17 cellular contexts compared by ENCODE assay signal in genomic region chr20:18847226-18847625, GRCh38. TPM values are rescaled to one million over a fixed set of nuclear protein-coding genes. Genes with fewer than 3 reads are reported as not detected.
DNase-seq lines count a peak whose midpoint lies in the region; ATAC-seq and TF ChIP-seq lines count a peak whose summit lies in the region.
"Had no signal": no experiment of that assay in that cellular context is flagged by ENCODE, and none has a peak within 500 bp of the region (broad histone marks: within the 10 kb centered on the region; RNA-seq: fewer than 3 reads in every experiment).

No MANE protein-coding gene starts in this region.

- peaks cover 10% of the 10 kb centered on the region for H3K27me3 Mint-ChIP-seq in nephron (ENCODE audit: low read depth)

- H3K9me3 Mint-ChIP-seq in nephron: no peaks in the 10 kb centered on the region
- H3K9me3 Mint-ChIP-seq: CD8-positive, alpha-beta T cell; GM23338; HFFc6 had no signal

- H3K4me3 Mint-ChIP-seq in nephron: no peak overlapping the region
- H3K4me3 Mint-ChIP-seq: B cell; CD8-positive, alpha-beta T cell; GM23338; HFFc6 had no signal

- no peak for ATAC-seq in GM18867 (IDR thresholded peaks at IDR 0.05; ENCODE audit: unreplicated experiment)
- ATAC-seq: CD8-positive, alpha-beta T cell; GM23338; HCT116 had no signal

- DNase-seq in RPMI7951 (ENCODE audit: low read depth): peak; percentile 37
- peak; percentile 83 for DNase-seq in amniotic epithelial cell (ENCODE audit: low read depth)
- DNase-seq in dedifferentiated amniotic fluid mesenchymal stem cell (ENCODE audit: extremely low spot score): no peak
- no peak for DNase-seq in DMS153 treated with DMSO at 0.1 percent for 48 hours (lab: John Stamatoyannopoulos, UW; ENCODE audit: unreplicated experiment)
- DNase-seq in MV-4-11 (lab: John Stamatoyannopoulos, UW): no peak
- DNase-seq: Calu3; CD8-positive, alpha-beta T cell; DMS53; H7; HFFc6; IMR-90 had no signal

- H3K27ac Mint-ChIP-seq in nephron: peak overlapping the region in 2 of 3 experiments; percentile 67 to 77
- H3K27ac Mint-ChIP-seq: B cell; CD8-positive, alpha-beta T cell; GM23338; HFFc6 had no signal

- TF ChIP-seq CTCF in nephron (IDR thresholded peaks at IDR 0.05; ENCODE audit: unreplicated experiment in 3 of 3): no peak

- peaks cover 10% of the 10 kb centered on the region for H3K4me1 Mint-ChIP-seq in nephron
- H3K4me1 Mint-ChIP-seq: B cell had no signal

- no peaks in the 10 kb centered on the region for H3K36me3 Mint-ChIP-seq in nephron (ENCODE audit: low read depth)
- H3K36me3 Mint-ChIP-seq: CD8-positive, alpha-beta T cell had no signal

RNA-seq across cellular contexts. Expression of gene SCP2D1, which starts 33.6 kb away (rescaled TPM):
- total RNA-seq in RPMI7951 (2014; rRNA removed; shearing (Covaris generic)): not detected in 2 replicates
- total RNA-seq: A172; B cell; Calu3; CD8-positive, alpha-beta T cell; GM23338; H7; HFFc6; IMR-90 had no signal

Comparison
In these comparisons a context has a peak if more than half of its experiments do, and no peak if none do; other contexts are left out.
1. DNase-seq: peak in RPMI7951 (single experiment) and amniotic epithelial cell (single experiment); none in dedifferentiated amniotic fluid mesenchymal stem cell (single experiment), DMS153 treated with DMSO at 0.1 percent for 48 hours (single experiment) and MV-4-11 (single experiment).